Comparison of ENCODE assay signal across 1 cellular context in the genomic region with DNA sequence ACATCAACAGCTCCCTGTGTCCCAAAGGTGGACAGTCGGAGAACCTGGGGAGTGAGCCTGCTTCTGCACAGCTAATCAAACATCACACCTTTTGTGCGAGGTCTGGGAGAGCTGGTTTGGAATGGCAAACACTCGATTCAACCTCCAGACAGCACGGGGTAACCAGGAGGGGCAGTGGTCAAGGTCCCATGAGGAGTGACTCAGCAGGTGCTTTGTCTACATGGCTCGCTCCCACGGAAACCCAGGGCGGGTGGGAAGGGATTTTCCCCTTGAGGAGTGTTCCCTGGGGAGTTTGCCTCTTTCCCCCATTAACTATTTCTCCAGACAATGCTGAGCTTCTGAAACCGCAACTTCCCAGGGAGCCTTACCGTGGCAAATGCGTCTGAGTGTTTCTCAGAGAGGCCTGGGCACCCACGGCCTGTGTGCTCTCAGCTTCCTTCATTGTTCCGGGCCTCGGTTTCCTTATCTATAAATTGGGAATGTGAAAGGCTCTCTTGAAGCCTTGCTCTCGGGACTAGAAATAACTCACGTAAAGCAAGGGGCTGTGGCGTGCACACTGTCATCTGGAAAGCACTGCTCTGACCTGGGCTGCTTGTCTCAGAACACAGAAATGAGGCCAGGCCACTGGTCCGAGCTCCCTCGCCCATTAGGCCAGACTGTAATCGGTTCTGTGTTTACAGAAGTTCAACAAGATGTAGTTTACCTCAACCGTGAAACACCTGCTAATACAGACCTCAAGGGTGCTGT.
A peak's percentile ranks its signal among the peaks of the same experiment; 100 is the strongest.
TF ChIP-seq lines count a peak whose summit lies in the region.

No MANE protein-coding gene starts in this region.

TF ChIP-seq in HepG2, 621 proteins besides CTCF, POLR2A, EP300 and RAD21 (continues in another document):
- TF ChIP-seq JUND (CRISPR knock-in tag; IDR thresholded peaks at IDR 0.05) = peak; percentile 89; the same call in 1 of the 2 replicates
- TF ChIP-seq ZNF780A (CRISPR knock-in tag; IDR thresholded peaks at IDR 0.05) = no peak
- TF ChIP-seq, protein P1, sequence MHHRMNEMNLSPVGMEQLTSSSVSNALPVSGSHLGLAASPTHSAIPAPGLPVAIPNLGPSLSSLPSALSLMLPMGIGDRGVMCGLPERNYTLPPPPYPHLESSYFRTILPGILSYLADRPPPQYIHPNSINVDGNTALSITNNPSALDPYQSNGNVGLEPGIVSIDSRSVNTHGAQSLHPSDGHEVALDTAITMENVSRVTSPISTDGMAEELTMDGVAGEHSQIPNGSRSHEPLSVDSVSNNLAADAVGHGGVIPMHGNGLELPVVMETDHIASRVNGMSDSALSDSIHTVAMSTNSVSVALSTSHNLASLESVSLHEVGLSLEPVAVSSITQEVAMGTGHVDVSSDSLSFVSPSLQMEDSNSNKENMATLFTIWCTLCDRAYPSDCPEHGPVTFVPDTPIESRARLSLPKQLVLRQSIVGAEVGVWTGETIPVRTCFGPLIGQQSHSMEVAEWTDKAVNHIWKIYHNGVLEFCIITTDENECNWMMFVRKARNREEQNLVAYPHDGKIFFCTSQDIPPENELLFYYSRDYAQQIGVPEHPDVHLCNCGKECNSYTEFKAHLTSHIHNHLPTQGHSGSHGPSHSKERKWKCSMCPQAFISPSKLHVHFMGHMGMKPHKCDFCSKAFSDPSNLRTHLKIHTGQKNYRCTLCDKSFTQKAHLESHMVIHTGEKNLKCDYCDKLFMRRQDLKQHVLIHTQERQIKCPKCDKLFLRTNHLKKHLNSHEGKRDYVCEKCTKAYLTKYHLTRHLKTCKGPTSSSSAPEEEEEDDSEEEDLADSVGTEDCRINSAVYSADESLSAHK (CRISPR knock-in tag; IDR thresholded peaks at IDR 0.05; ENCODE audit: borderline replicate concordance) = no peak
- no peak for TF ChIP-seq ZBED4 (CRISPR knock-in tag; IDR thresholded peaks at IDR 0.05; ENCODE audit: borderline replicate concordance)
- TF ChIP-seq KLF9 (CRISPR knock-in tag; IDR thresholded peaks at IDR 0.05; ENCODE audit: low read depth) = no peak
- TF ChIP-seq, protein P2, sequence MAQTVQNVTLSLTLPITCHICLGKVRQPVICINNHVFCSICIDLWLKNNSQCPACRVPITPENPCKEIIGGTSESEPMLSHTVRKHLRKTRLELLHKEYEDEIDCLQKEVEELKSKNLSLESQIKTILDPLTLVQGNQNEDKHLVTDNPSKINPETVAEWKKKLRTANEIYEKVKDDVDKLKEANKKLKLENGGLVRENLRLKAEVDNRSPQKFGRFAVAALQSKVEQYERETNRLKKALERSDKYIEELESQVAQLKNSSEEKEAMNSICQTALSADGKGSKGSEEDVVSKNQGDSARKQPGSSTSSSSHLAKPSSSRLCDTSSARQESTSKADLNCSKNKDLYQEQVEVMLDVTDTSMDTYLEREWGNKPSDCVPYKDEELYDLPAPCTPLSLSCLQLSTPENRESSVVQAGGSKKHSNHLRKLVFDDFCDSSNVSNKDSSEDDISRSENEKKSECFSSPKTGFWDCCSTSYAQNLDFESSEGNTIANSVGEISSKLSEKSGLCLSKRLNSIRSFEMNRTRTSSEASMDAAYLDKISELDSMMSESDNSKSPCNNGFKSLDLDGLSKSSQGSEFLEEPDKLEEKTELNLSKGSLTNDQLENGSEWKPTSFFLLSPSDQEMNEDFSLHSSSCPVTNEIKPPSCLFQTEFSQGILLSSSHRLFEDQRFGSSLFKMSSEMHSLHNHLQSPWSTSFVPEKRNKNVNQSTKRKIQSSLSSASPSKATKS (CRISPR knock-in tag; IDR thresholded peaks at IDR 0.05) = no peak
- TF ChIP-seq, protein P3, sequence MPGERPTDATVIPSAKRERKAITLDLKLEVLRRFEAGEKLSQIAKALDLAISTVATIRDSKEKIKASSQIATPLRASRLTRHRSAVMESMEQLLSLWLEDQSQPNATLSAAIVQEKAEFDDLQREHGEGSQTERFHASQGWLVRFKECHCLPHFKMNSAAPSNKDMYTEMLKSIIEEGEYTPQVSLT (CRISPR knock-in tag; IDR thresholded peaks at IDR 0.05; ENCODE audit: borderline replicate concordance, low read depth) = no peak
- TF ChIP-seq GATAD1 (CRISPR knock-in tag; IDR thresholded peaks at IDR 0.05) = no peak; the same call in 1 of the 2 replicates
- no peak for TF ChIP-seq ZNF235 (CRISPR knock-in tag; IDR thresholded peaks at IDR 0.05; ENCODE audit: borderline replicate concordance)
- TF ChIP-seq, protein P4, sequence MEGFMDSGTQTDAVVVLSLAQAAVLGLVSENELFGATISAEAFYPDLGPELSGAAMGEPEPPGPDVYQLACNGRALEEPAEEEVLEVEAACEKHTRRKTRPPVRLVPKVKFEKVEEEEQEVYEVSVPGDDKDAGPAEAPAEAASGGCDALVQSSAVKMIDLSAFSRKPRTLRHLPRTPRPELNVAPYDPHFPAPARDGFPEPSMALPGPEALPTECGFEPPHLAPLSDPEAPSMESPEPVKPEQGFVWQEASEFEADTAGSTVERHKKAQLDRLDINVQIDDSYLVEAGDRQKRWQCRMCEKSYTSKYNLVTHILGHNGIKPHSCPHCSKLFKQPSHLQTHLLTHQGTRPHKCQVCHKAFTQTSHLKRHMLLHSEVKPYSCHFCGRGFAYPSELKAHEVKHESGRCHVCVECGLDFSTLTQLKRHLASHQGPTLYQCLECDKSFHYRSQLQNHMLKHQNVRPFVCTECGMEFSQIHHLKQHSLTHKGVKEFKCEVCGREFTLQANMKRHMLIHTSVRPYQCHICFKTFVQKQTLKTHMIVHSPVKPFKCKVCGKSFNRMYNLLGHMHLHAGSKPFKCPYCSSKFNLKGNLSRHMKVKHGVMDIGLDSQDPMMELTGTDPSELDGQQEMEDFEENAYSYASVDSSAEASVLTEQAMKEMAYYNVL (CRISPR knock-in tag; IDR thresholded peaks at IDR 0.05; ENCODE audit: borderline replicate concordance) = no peak
- TF ChIP-seq NFE2L2 (IDR thresholded peaks at IDR 0.05; ENCODE audit: low read length) = peak; percentile 94
- no peak for TF ChIP-seq CCDC6 (CRISPR knock-in tag; IDR thresholded peaks at IDR 0.05)
- no peak for TF ChIP-seq CEBPZ (IDR thresholded peaks at IDR 0.05; ENCODE audit: low read length)
- TF ChIP-seq MAFK (conservative IDR thresholded peaks at IDR 0.05 in 1 of 2, IDR thresholded peaks at IDR 0.05 in 1 of 2; ENCODE audit: low read length in 2 of 2) = peak; percentile 50 to 67
- TF ChIP-seq TARDBP (CRISPR knock-in tag; IDR thresholded peaks at IDR 0.05) = peak; percentile 83
- no peak for TF ChIP-seq PAWR (CRISPR knock-in tag; IDR thresholded peaks at IDR 0.05; ENCODE audit: borderline replicate concordance)
- TF ChIP-seq ZXDC (CRISPR knock-in tag; IDR thresholded peaks at IDR 0.05) = no peak; the same call in 1 of the 2 replicates
- TF ChIP-seq JDP2 (CRISPR knock-in tag; IDR thresholded peaks at IDR 0.05; ENCODE audit: borderline replicate concordance) = no peak
- no peak for TF ChIP-seq MBD4 (IDR thresholded peaks at IDR 0.05; ENCODE audit: borderline replicate concordance, low read length)
- TF ChIP-seq, protein P5, sequence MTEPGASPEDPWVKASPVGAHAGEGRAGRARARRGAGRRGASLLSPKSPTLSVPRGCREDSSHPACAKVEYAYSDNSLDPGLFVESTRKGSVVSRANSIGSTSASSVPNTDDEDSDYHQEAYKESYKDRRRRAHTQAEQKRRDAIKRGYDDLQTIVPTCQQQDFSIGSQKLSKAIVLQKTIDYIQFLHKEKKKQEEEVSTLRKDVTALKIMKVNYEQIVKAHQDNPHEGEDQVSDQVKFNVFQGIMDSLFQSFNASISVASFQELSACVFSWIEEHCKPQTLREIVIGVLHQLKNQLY (CRISPR knock-in tag; IDR thresholded peaks at IDR 0.05) = peak; percentile 74; the same call in 1 of the 2 replicates
- TF ChIP-seq, protein P6, sequence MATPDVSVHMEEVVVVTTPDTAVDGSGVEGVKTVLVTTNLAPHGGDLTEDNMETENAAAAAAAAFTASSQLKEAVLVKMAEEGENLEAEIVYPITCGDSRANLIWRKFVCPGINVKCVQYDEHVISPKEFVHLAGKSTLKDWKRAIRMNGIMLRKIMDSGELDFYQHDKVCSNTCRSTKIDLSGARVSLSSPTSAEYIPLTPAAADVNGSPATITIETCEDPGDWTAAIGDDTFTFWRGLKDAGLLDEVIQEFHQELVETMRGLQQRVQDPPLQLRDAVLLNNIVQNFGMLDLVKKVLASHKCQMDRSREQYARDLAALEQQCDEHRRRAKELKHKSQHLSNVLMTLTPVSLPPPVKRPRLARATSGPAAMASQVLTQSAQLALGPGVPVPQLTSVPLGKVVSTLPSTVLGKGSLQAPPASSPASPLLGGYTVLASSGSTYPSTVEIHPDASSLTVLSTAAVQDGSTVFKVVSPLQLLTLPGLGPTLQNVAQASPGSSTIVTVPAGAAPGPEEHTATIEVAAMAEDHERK (CRISPR knock-in tag; IDR thresholded peaks at IDR 0.05; ENCODE audit: low read depth) = no peak
- peak; percentile 65; the same call in 1 of the 2 replicates for TF ChIP-seq ZKSCAN8 (CRISPR knock-in tag; IDR thresholded peaks at IDR 0.05; ENCODE audit: borderline replicate concordance)
- no peak for TF ChIP-seq ZNF207 (IDR thresholded peaks at IDR 0.05; ENCODE audit: borderline replicate concordance)
- TF ChIP-seq ZKSCAN1 (IDR thresholded peaks at IDR 0.05; ENCODE audit: low read length) = no peak
- no peak for TF ChIP-seq FUBP1 (CRISPR knock-in tag; IDR thresholded peaks at IDR 0.05; ENCODE audit: borderline replicate concordance)
